In the genomic region with DNA sequence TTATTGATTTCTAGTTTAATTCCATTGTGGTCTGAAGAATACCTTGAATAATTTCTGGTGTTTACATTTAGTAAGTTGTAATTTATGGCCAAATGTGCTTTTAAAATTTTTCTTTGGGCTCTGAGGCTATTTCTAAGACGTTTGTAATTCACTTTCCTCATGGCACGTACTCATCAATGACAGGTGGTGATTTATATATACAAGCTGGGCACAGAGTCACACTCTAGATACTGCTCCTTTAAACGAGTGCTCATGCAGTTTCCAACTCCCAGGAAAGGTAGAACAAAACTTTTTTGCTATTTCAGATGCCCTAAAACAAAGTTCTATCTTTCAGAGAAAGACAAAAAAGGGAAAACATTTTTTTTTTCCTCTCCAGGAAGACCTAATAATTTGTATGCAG, we compare ENCODE assay signal across 31 cellular contexts.
"Had no signal": no experiment of that assay in that cellular context is flagged by ENCODE, and none has a peak within 500 bp of the region (broad histone marks: within the 10 kb centered on the region; RNA-seq: fewer than 3 reads in every experiment).

No MANE protein-coding gene starts in this region.

- H3K9me3 ChIP-seq: Peyer's patch had no signal

- DNase-seq: activated CD4-positive, alpha-beta memory T cell treated with anti-CD3 and anti-CD28 coated beads, Interleukin-2, amount 10 ng/mL, durations not matched to agents 7 days and 5 days; activated CD4-positive, alpha-beta T cell treated with anti-CD3 and anti-CD28 coated beads for 1 hour; activated CD4-positive, alpha-beta T cell treated with anti-CD3 and anti-CD28 coated beads for 48 hours; activated CD4-positive, CD25-positive, alpha-beta regulatory T cell; activated CD8-positive, alpha-beta memory T cell treated with anti-CD3 and anti-CD28 coated beads for 24 hours; activated CD8-positive, alpha-beta memory T cell treated with anti-CD3 and anti-CD28 coated beads, Interleukin-2, amount 10 ng/mL, durations not matched to agents 7 days and 5 days; activated CD8-positive, alpha-beta memory T cell treated with anti-CD3 and anti-CD28 coated beads, Interleukin-2, amount 50 U/mL, for 48 hours; activated effector memory CD4-positive, alpha-beta T cell treated with Interleukin-2 at 50 U/mL for 16 hours; activated naive CD4-positive, alpha-beta T cell treated with anti-CD3 and anti-CD28 coated beads, Interleukin-2, amount 50 U/mL, for 16 hours; activated naive CD8-positive, alpha-beta T cell treated with anti-CD3 and anti-CD28 coated beads for 36 hours; activated T-cell treated with anti-CD3 and anti-CD28 coated beads, Interleukin-2, amount 50 U/mL, for 48 hours; amniotic stem cell; aorta; brain microvascular endothelial cell; central memory CD4-positive, alpha-beta T cell; MM.1S; MV-4-11; NCI-H1092; NCI-H1436 treated with DMSO at 0.1 percent for 48 hours; NCI-H1694 treated with DMSO at 0.1 percent for 48 hours; NCI-H2029; NCI-H345; NCI-H524 treated with DMSO at 0.1 percent for 48 hours; NK-92 treated with Interleukin-12 subunit alpha and Interleukin-12 subunit beta, amount 100 ng/mL, for 24 hours; Peyer's patch; RPMI8226; SIG-M5; T1000; WERI-Rb-1 had no signal

- H3K36me3 ChIP-seq: brain microvascular endothelial cell, Peyer's patch had no signal

- H3K27ac ChIP-seq: brain microvascular endothelial cell, Peyer's patch, WERI-Rb-1 had no signal

- ATAC-seq: activated CD8-positive, alpha-beta memory T cell treated with anti-CD3 and anti-CD28 coated beads, Interleukin-2, amount 10 ng/mL, durations not matched to agents 7 days and 5 days; PC-3; Right ventricle myocardium inferior had no signal

- H3K4me3 ChIP-seq: Peyer's patch had no signal

- H3K27me3 ChIP-seq: brain microvascular endothelial cell, Peyer's patch had no signal
